Comparison of ENCODE assay signal across 1 cellular context in genomic region chr13:33250594-33250993, GRCh38.
TF ChIP-seq lines count a peak whose summit lies in the region.

No MANE protein-coding gene starts in this region.

TF ChIP-seq in endothelial cell of umbilical vein, 7 proteins besides CTCF, POLR2A, EP300 and RAD21:
- TF ChIP-seq GATA2 (IDR thresholded peaks at IDR 0.05; ENCODE audit: insufficient read depth, insufficient read length, low read depth, low read length) (no peak), FOS (IDR thresholded peaks at IDR 0.05; ENCODE audit: borderline replicate concordance, insufficient read depth, low read length) (no peak), MAX (IDR thresholded peaks at IDR 0.05; ENCODE audit: insufficient read depth, insufficient read length) (no peak), POLR2AphosphoS5 (IDR thresholded peaks at IDR 0.05; ENCODE audit: insufficient read depth, low read depth, low read length) (no peak), JUN (IDR thresholded peaks at IDR 0.05; ENCODE audit: borderline replicate concordance, insufficient read depth, insufficient read length, low read depth) (no peak), EZH2 (IDR thresholded peaks at IDR 0.05; ENCODE audit: borderline replicate concordance, low read depth, low read length, severe bottlenecking) (no peak), MYC (IDR thresholded peaks at IDR 0.05; ENCODE audit: low read depth, low read length) (no peak)
